In the genomic region with DNA sequence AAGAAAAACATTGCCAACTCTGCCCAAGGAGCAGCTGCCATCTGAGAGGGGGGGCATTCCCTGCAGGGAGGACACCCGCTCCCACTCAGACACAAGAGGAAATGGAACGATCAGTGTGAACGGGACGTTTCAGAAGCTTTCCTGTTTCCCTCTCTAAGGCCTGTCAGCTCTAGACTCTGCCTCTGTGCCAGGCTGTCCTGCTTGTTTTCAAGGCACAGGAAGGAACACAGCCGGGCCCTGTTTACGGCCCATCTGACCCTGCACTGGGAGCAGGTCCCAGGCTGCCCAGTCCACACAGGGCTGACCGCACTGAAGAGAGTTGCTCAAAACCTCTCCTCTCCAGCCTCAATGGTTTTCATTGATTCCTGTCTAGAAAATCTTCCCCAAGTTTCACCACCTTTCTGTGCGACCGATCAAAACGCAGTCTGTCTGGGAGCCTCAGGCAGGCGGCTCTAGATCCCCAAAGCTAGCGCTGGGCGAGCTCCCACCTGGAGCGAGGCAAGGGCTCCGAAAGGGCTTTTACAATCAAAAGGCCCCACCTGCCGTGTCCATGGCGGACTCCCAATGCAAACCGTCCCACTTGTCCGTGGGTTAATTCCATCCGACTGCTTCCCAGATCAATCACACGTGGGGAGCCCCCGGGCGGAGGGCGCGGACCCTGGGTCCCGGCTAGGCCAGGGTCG, we compare ENCODE assay signal across 8 cellular contexts. TPM values are rescaled to one million over a fixed set of nuclear protein-coding genes. Genes with fewer than 3 reads are reported as not detected.
DNase-seq lines count a peak whose midpoint lies in the region; ATAC-seq, FAIRE-seq and TF ChIP-seq lines count a peak whose summit lies in the region.

No MANE protein-coding gene starts in this region.

- FAIRE-seq in GM12878 (lab: Jason Lieb, UNC) (no peak), keratinocyte (lab: Jason Lieb, UNC) (no peak)

- peak; percentile 9 for ATAC-seq in GM12878
- ATAC-seq in stimulated activated memory B cell treated with anti-CD40 and anti-IgM and Interleukin-4, amounts not matched to agents 10 μg/mL and 1 μg/mL and 100 μg/mL, for 72 hours: no peak

- H3K36me3 ChIP-seq in GM12878 (ENCODE audit: control insufficient read depth in 2 of 2, insufficient read depth in 2 of 2, low read length in 1 of 2) (no peaks in the 10 kb centered on the region), keratinocyte (ENCODE audit: control insufficient read depth in 2 of 2, extremely low read depth in 1 of 2, insufficient read depth in 2 of 2, low read length in 2 of 2) (peaks cover 6 to 8% of the 10 kb centered on the region in 2 experiments)

- H3K79me2 ChIP-seq in GM12878 (ENCODE audit: control insufficient read depth, insufficient read depth, low read length) (peaks cover 68% of the 10 kb centered on the region), keratinocyte (ENCODE audit: control insufficient read depth, insufficient read depth, low read length) (peaks cover 62% of the 10 kb centered on the region)

- H2AFZ ChIP-seq in GM12878 (ENCODE audit: control insufficient read depth, low read depth, low read length) (no peak overlapping the region; the same call in 1 of the 2 replicates), keratinocyte (ENCODE audit: control insufficient read depth, low read length) (no peak overlapping the region)

- dilution Hi-C loops in keratinocyte (cut with MboI; ENCODE audit: extremely low pct_ligation_motif_present, low sequenced_read_pairs): no loop called here

- TF ChIP-seq RAD21 in GM12878 (IDR thresholded peaks at IDR 0.05; ENCODE audit: insufficient read depth, low read depth, low read length): no peak

- H3K36me3 Mint-ChIP-seq in stimulated activated memory B cell treated with anti-CD40 and anti-IgM and Interleukin-4, amounts not matched to agents 10 μg/mL and 1 μg/mL and 100 μg/mL, for 72 hours: no peaks in the 10 kb centered on the region

- DNase-seq in AG04450 (ENCODE audit: low read depth, low spot score) (no peak), GM12878 (ENCODE audit: low read depth, low spot score) (no peak), keratinocyte (ENCODE audit: low read depth, low spot score) (no peak), NCI-H2029 (lab: John Stamatoyannopoulos, UW) (no peak), AG08396 (ENCODE audit: low spot score) (no peak), NCI-H1436 (lab: John Stamatoyannopoulos, UW) (no peak)
- peak; percentile 50 for DNase-seq in Jurkat, Clone E6-1 (ENCODE audit: low read depth, low spot score)

- H3K4me3 ChIP-seq in AG04450 (ENCODE audit: low read depth, low read length): peak overlapping the region; percentile 75
- H3K4me3 ChIP-seq in Jurkat, Clone E6-1 (ENCODE audit: low read length): peak overlapping the region; percentile 77
- H3K4me3 ChIP-seq in GM12878: peak overlapping the region; percentile 80
- H3K4me3 ChIP-seq in keratinocyte (ENCODE audit: control insufficient read depth in 2 of 3, extremely low read depth in 1 of 3, insufficient read depth in 2 of 3, low read depth in 1 of 3, low read length in 3 of 3): peak overlapping the region; percentile 75 to 93 (median 78)

- H3K9me3 ChIP-seq in AG04450 (ENCODE audit: control insufficient read depth, insufficient read depth, low read length) (no peaks in the 10 kb centered on the region; the same call in 1 of the 2 replicates), GM12878 (replicated peaks; ENCODE audit: control insufficient read depth, insufficient read depth, low read length) (no peaks in the 10 kb centered on the region), keratinocyte (ENCODE audit: control insufficient read depth, low read depth, low read length) (no peaks in the 10 kb centered on the region)

- H3K4me3 Mint-ChIP-seq in stimulated activated memory B cell treated with anti-CD40 and anti-IgM and Interleukin-4, amounts not matched to agents 10 μg/mL and 1 μg/mL and 100 μg/mL, for 72 hours: peak overlapping the region; percentile 87

- H3K27ac ChIP-seq in AG04450 (ENCODE audit: low read depth, low read length) (peak overlapping the region; percentile 77), GM12878 (ENCODE audit: control insufficient read depth, insufficient read depth) (peak overlapping the region; percentile 75), keratinocyte (ENCODE audit: control insufficient read depth, insufficient read depth, low read length) (peak overlapping the region; percentile 93)

- RAD21 ChIA-PET in GM12878 (lab: Charles Lee; ENCODE audit: unreplicated experiment): interaction anchor here (1.2 to 6.7 kb wide), 6 partner anchors 9 to 102 kb away, joined by 3 to 50 read pairs (median 6); a partner anchor contains a TSS

- peaks cover 49% of the 10 kb centered on the region for H3K4me1 Mint-ChIP-seq in stimulated activated memory B cell treated with anti-CD40 and anti-IgM and Interleukin-4, amounts not matched to agents 10 μg/mL and 1 μg/mL and 100 μg/mL, for 72 hours

- peak overlapping the region; percentile 90 for H3K9ac ChIP-seq in GM12878 (ENCODE audit: control insufficient read depth, insufficient read depth, low read length)
- peak overlapping the region; percentile 95 for H3K9ac ChIP-seq in keratinocyte (ENCODE audit: control insufficient read depth, extremely low read depth, insufficient read depth, low read length)

- intact Hi-C loops in GM12878 (cut with micrococcal nuclease; ENCODE audit: unreplicated experiment): loop anchor here (2.0 kb wide), 3 partner anchors 19 to 47 kb away; a partner anchor contains a TSS

- H3K9me1 ChIP-seq in keratinocyte (ENCODE audit: control insufficient read depth, extremely low read depth, insufficient read depth, low read length): no peaks in the 10 kb centered on the region

- BruUV-seq in GM12878 (replicated peaks; lab: Mats Ljungman, UMichigan): no TSS peak

- SMC1A ChIA-PET in GM12878 (lab: Charles Lee; ENCODE audit: uncharacterized antibody, unreplicated experiment): interaction anchor here (1.0 to 2.1 kb wide), 8 partner anchors 13 to 422 kb away, joined by 3 to 7 read pairs (median 4); no protein-coding TSS in a partner anchor

- TF ChIP-seq EP300 in GM12878 (IDR thresholded peaks at IDR 0.05; ENCODE audit: borderline replicate concordance in 1 of 2, control insufficient read depth in 1 of 2, low read depth in 2 of 2, low read length in 2 of 2): no peak

- H3K27me3 ChIP-seq in AG04450 (ENCODE audit: control insufficient read depth, insufficient read depth, low read length) (no peaks in the 10 kb centered on the region), GM12878 (replicated peaks in 1 of 2; ENCODE audit: control insufficient read depth in 2 of 2, insufficient read depth in 2 of 2, low read length in 1 of 2) (no peaks in the 10 kb centered on the region), keratinocyte (ENCODE audit: control insufficient read depth, extremely low read depth, insufficient read depth, low read length) (no peaks in the 10 kb centered on the region)

- H4K20me1 ChIP-seq in GM12878 (ENCODE audit: control insufficient read depth, insufficient read depth) (no peaks in the 10 kb centered on the region; the same call in 1 of the 2 replicates), keratinocyte (ENCODE audit: control insufficient read depth, extremely low read depth, insufficient read depth, low read length) (peaks cover 33% of the 10 kb centered on the region)

- WGBS in GM12878 (ENCODE audit: insufficient coverage, insufficient replicate concordance, low lambda C conversion rate, missing lambda C conversion rate): 1% methylated on average over 27 of the region's 27 CpGs

- H3K4me2 ChIP-seq in GM12878 (ENCODE audit: control insufficient read depth, insufficient read depth) (peak overlapping the region; percentile 99), keratinocyte (ENCODE audit: control insufficient read depth, extremely low read depth, insufficient read depth, low read depth, low read length) (peak overlapping the region; percentile 100)

- TF ChIP-seq CTCF in AG04450 (IDR thresholded peaks at IDR 0.05; ENCODE audit: low read depth, low read length) (no peak), GM12878 (IDR thresholded peaks at IDR 0.05 in 2 of 3, conservative IDR thresholded peaks at IDR 0.05 in 1 of 3; ENCODE audit: control insufficient read depth in 2 of 3, extremely low read depth in 1 of 3, insufficient read depth in 1 of 3, low read depth in 3 of 3, low read length in 3 of 3) (no peak), keratinocyte (optimal IDR thresholded peaks at IDR 0.05 in 1 of 3, IDR thresholded peaks at IDR 0.05 in 1 of 3, conservative IDR thresholded peaks at IDR 0.05 in 1 of 3; ENCODE audit: extremely low read depth in 1 of 3, insufficient read depth in 2 of 3, low read length in 3 of 3) (no peak)

- in situ Hi-C loops in GM12878 (cut with MboI): loop anchor here (10.0 kb wide), 1 partner anchor 329 kb away; a partner anchor contains a TSS

- no peak for TF ChIP-seq POLR2A in GM12878 (IDR thresholded peaks at IDR 0.05; ENCODE audit: low read depth, low read length)

- peak overlapping the region; percentile 75 for H3K27ac Mint-ChIP-seq in stimulated activated memory B cell treated with anti-CD40 and anti-IgM and Interleukin-4, amounts not matched to agents 10 μg/mL and 1 μg/mL and 100 μg/mL, for 72 hours

- H3K4me1 ChIP-seq in GM12878 (ENCODE audit: control insufficient read depth, insufficient read depth, low read length) (peaks cover 28% of the 10 kb centered on the region), keratinocyte (ENCODE audit: control insufficient read depth, extremely low read depth, insufficient read depth, low read length) (peaks cover 35% of the 10 kb centered on the region)

- CTCF ChIA-PET in AG04450 (lab: Charles Lee): interaction anchor here (0.5 to 2.6 kb wide), 9 partner anchors 10 to 410 kb away, joined by 3 to 19 read pairs (median 4); no protein-coding TSS in a partner anchor
- CTCF ChIA-PET in GM12878 (lab: Yijun Ruan, JAX): interaction anchor here (0.6 to 2.5 kb wide), 8 partner anchors 11 to 721 kb away, joined by 3 to 24 read pairs (median 3); a partner anchor contains a TSS

- POLR2A ChIA-PET in AG04450 (lab: Yijun Ruan, JAX): interaction anchor here (0.6 to 3.6 kb wide), 7 partner anchors 10 to 47 kb away, joined by 3 to 35 read pairs (median 5); no protein-coding TSS in a partner anchor
- POLR2A ChIA-PET in GM12878 (lab: Charles Lee): interaction anchor here (0.7 to 4.0 kb wide), 7 partner anchors 10 to 195 kb away, joined by 3 to 30 read pairs (median 3); a partner anchor contains a TSS

- H3K9me3 Mint-ChIP-seq in stimulated activated memory B cell treated with anti-CD40 and anti-IgM and Interleukin-4, amounts not matched to agents 10 μg/mL and 1 μg/mL and 100 μg/mL, for 72 hours: no peaks in the 10 kb centered on the region

- no peaks in the 10 kb centered on the region for H3K27me3 Mint-ChIP-seq in stimulated activated memory B cell treated with anti-CD40 and anti-IgM and Interleukin-4, amounts not matched to agents 10 μg/mL and 1 μg/mL and 100 μg/mL, for 72 hours

RNA-seq across cellular contexts. Expression of a gene that starts 1.5 kb away (rescaled TPM):
- polyA plus RNA-seq in AG04450 (2011; rRNA removed): 47.0 and 72.7 TPM in 2 replicates
- polyA minus RNA-seq in AG04450 (2011; rRNA and poly(A)+ RNA removed): 62.8 and 92.2 TPM in 2 replicates
- polyA plus RNA-seq in Jurkat, Clone E6-1 (2012; ENCODE audit: insufficient read depth, insufficient read length): 194 TPM
- 218 and 234 TPM in 2 replicates for total RNA-seq in GM12878 (2013; cell fraction: nucleolus; rRNA removed)
- total RNA-seq in GM12878 (2014; rRNA removed): 96.3 and 106 TPM in 2 replicates
- total RNA-seq in GM12878 (2014; rRNA removed; fragmentation: Illumina TruSeq; extraction: Trizol): 21.8 and 30.6 TPM in 2 replicates
- 146 and 169 TPM in 2 replicates for total RNA-seq in GM12878 (2021)
- polyA plus RNA-seq in GM12878 (2011; ENCODE audit: low read depth): 55.6 TPM
- 15.2 and 28.0 TPM in 2 replicates for polyA plus RNA-seq in GM12878 (2011; rRNA removed)
- 47.6 and 77.5 TPM in 2 replicates for polyA plus RNA-seq in GM12878 (2011; cell fraction: cytosol; rRNA removed)
- polyA plus RNA-seq in GM12878 (2011; cell fraction: nucleus; rRNA removed): 493 and 679 TPM in 2 replicates
- polyA plus RNA-seq in GM12878 (2012): 77.9 and 106 TPM in 2 replicates
- polyA plus RNA-seq in GM12878 (2014; fragmentation: Illumina TruSeq; extraction: Trizol): 17.0 and 39.9 TPM in 2 replicates
- 1 to 10 TPM; 1.3 to 7.2 TPM for polyA plus RNA-seq in GM12878 (2014; fragmentation: Nextera tagmentation; extraction: Ambion mirVana)
- 116 and 167 TPM in 2 replicates for polyA plus RNA-seq in GM12878 (2014; rRNA removed)
- 10 to 100 TPM; 31.1 to 35.6 TPM for polyA plus RNA-seq in GM12878 (2016; fragmentation: Nextera tagmentation; extraction: Ambion mirVana)
- polyA minus RNA-seq in GM12878 (2011; rRNA and poly(A)+ RNA removed): 39.4 and 60.9 TPM in 2 replicates
- 27.0 and 30.1 TPM in 2 replicates for polyA minus RNA-seq in GM12878 (2011; cell fraction: cytosol; rRNA and poly(A)+ RNA removed)
- polyA minus RNA-seq in GM12878 (2011; cell fraction: nucleus; rRNA and poly(A)+ RNA removed): 81.4 and 144 TPM in 2 replicates
- 62.8 to 136 TPM (median 120 TPM) in 3 replicates for polyA plus RNA-seq in keratinocyte
- 56.5 TPM for polyA plus RNA-seq in keratinocyte (2011; ENCODE audit: low read depth)
- 29.9 and 72.0 TPM in 2 replicates for polyA plus RNA-seq in keratinocyte (2011; cell fraction: cytosol; rRNA removed)
- 489 and 583 TPM in 2 replicates for polyA plus RNA-seq in keratinocyte (2011; cell fraction: nucleus; rRNA removed)
- 161 and 179 TPM in 2 replicates for polyA plus RNA-seq in keratinocyte (2012; ENCODE audit: low replicate concordance)
- 202 to 895 TPM (median 206 TPM) in 3 replicates for polyA minus RNA-seq in keratinocyte
- polyA minus RNA-seq in keratinocyte (2011; cell fraction: cytosol; rRNA and poly(A)+ RNA removed): 161 TPM
- 459 and 543 TPM in 2 replicates for polyA minus RNA-seq in keratinocyte (2011; cell fraction: nucleus; rRNA and poly(A)+ RNA removed)

RNA-seq across cellular contexts. Expression of a gene that starts 20.1 kb away (rescaled TPM):
- polyA plus RNA-seq in AG04450 (2011; rRNA removed) (1.2 and 2.4 TPM in 2 replicates), GM12878 (2011; rRNA removed) (3.3 and 9.0 TPM in 2 replicates), GM12878 (2014; fragmentation: Illumina TruSeq; extraction: Trizol) (1.3 and 4.3 TPM in 2 replicates), GM12878 (2014; fragmentation: Nextera tagmentation; extraction: Ambion mirVana) (1 to 10 TPM in 1 of 2 experiments, under 1 TPM in 1; 0.50 to 1.9 TPM), GM12878 (2014; rRNA removed) (37.7 and 58.6 TPM in 2 replicates), GM12878 (2016; fragmentation: Nextera tagmentation; extraction: Ambion mirVana) (10 to 100 TPM in 1 of 2 experiments, 1 to 10 TPM in 1; 5.7 to 41.3 TPM), keratinocyte (1.0 to 4.9 TPM (median 2.0 TPM) in 3 replicates)
- 2.0 TPM in 2 replicates for polyA minus RNA-seq in AG04450 (2011; rRNA and poly(A)+ RNA removed)
- 93.9 TPM for polyA plus RNA-seq in Jurkat, Clone E6-1 (2012; ENCODE audit: insufficient read depth, insufficient read length)
- total RNA-seq in GM12878 (2013; cell fraction: nucleolus; rRNA removed): 10.9 and 14.9 TPM in 2 replicates
- total RNA-seq in GM12878 (2014; rRNA removed) (40.4 and 59.3 TPM in 2 replicates), GM12878 (2014; rRNA removed; fragmentation: Illumina TruSeq; extraction: Trizol) (6.5 and 8.5 TPM in 2 replicates), GM12878 (2021) (87.6 and 90.0 TPM in 2 replicates)
- polyA plus RNA-seq in GM12878 (2011; ENCODE audit: low read depth): 8.4 TPM
- 24.4 and 33.2 TPM in 2 replicates for polyA plus RNA-seq in GM12878 (2011; cell fraction: cytosol; rRNA removed)
- 26.7 and 44.2 TPM in 2 replicates for polyA plus RNA-seq in GM12878 (2011; cell fraction: nucleus; rRNA removed)
- 39.9 and 49.2 TPM in 2 replicates for polyA plus RNA-seq in GM12878 (2012)
- 8.9 and 34.4 TPM in 2 replicates for polyA minus RNA-seq in GM12878 (2011; rRNA and poly(A)+ RNA removed)
- 37.6 and 54.5 TPM in 2 replicates for polyA minus RNA-seq in GM12878 (2011; cell fraction: cytosol; rRNA and poly(A)+ RNA removed)
- 8.5 and 22.1 TPM in 2 replicates for polyA minus RNA-seq in GM12878 (2011; cell fraction: nucleus; rRNA and poly(A)+ RNA removed)
- polyA plus RNA-seq in keratinocyte (2011; ENCODE audit: low read depth): 0.10 TPM
- polyA plus RNA-seq in keratinocyte (2011; cell fraction: cytosol; rRNA removed): 0.94 and 4.1 TPM in 2 replicates
- 0.60 and 1.0 TPM in 2 replicates for polyA plus RNA-seq in keratinocyte (2011; cell fraction: nucleus; rRNA removed)
- polyA plus RNA-seq in keratinocyte (2012; ENCODE audit: low replicate concordance): 0.55 and 7.5 TPM in 2 replicates
- 0.30 to 9.4 TPM (median 4.0 TPM) in 3 replicates for polyA minus RNA-seq in keratinocyte
- 5.9 TPM for polyA minus RNA-seq in keratinocyte (2011; cell fraction: cytosol; rRNA and poly(A)+ RNA removed)
- 1.2 and 2.5 TPM in 2 replicates for polyA minus RNA-seq in keratinocyte (2011; cell fraction: nucleus; rRNA and poly(A)+ RNA removed)

RNA-seq across cellular contexts. Expression of a gene that starts 28.2 kb away (rescaled TPM):
- polyA plus RNA-seq in AG04450 (2011; rRNA removed) (66.8 and 107 TPM in 2 replicates), GM12878 (2011; rRNA removed) (39.6 and 95.7 TPM in 2 replicates), GM12878 (2014; fragmentation: Illumina TruSeq; extraction: Trizol) (8.6 and 46.2 TPM in 2 replicates), GM12878 (2014; fragmentation: Nextera tagmentation; extraction: Ambion mirVana) (100 to 1,000 TPM in 1 of 2 experiments, 10 to 100 TPM in 1; 30.6 to 100 TPM), GM12878 (2014; rRNA removed) (278 and 338 TPM in 2 replicates), GM12878 (2016; fragmentation: Nextera tagmentation; extraction: Ambion mirVana) (100 to 1,000 TPM; 446 to 495 TPM), keratinocyte (91.4 to 177 TPM (median 106 TPM) in 3 replicates)
- 23.2 and 28.7 TPM in 2 replicates for polyA minus RNA-seq in AG04450 (2011; rRNA and poly(A)+ RNA removed)
- 328 TPM for polyA plus RNA-seq in Jurkat, Clone E6-1 (2012; ENCODE audit: insufficient read depth, insufficient read length)
- 39.3 and 42.6 TPM in 2 replicates for total RNA-seq in GM12878 (2013; cell fraction: nucleolus; rRNA removed)
- total RNA-seq in GM12878 (2014; rRNA removed) (308 and 348 TPM in 2 replicates), GM12878 (2014; rRNA removed; fragmentation: Illumina TruSeq; extraction: Trizol) (106 and 113 TPM in 2 replicates), GM12878 (2021) (219 and 234 TPM in 2 replicates)
- polyA plus RNA-seq in GM12878 (2011; ENCODE audit: low read depth): 71.1 TPM
- 75.8 and 141 TPM in 2 replicates for polyA plus RNA-seq in GM12878 (2011; cell fraction: cytosol; rRNA removed)
- 107 and 109 TPM in 2 replicates for polyA plus RNA-seq in GM12878 (2011; cell fraction: nucleus; rRNA removed)
- 148 and 153 TPM in 2 replicates for polyA plus RNA-seq in GM12878 (2012)
- 11.7 and 28.6 TPM in 2 replicates for polyA minus RNA-seq in GM12878 (2011; rRNA and poly(A)+ RNA removed)
- 42.0 and 50.9 TPM in 2 replicates for polyA minus RNA-seq in GM12878 (2011; cell fraction: cytosol; rRNA and poly(A)+ RNA removed)
- 22.0 and 30.6 TPM in 2 replicates for polyA minus RNA-seq in GM12878 (2011; cell fraction: nucleus; rRNA and poly(A)+ RNA removed)
- 25.2 TPM for polyA plus RNA-seq in keratinocyte (2011; ENCODE audit: low read depth)
- polyA plus RNA-seq in keratinocyte (2011; cell fraction: cytosol; rRNA removed): 51.1 and 112 TPM in 2 replicates
- 49.9 and 72.8 TPM in 2 replicates for polyA plus RNA-seq in keratinocyte (2011; cell fraction: nucleus; rRNA removed)
- polyA plus RNA-seq in keratinocyte (2012; ENCODE audit: low replicate concordance): 135 and 217 TPM in 2 replicates
- polyA minus RNA-seq in keratinocyte: 26.0 to 61.0 TPM (median 48.4 TPM) in 3 replicates
- polyA minus RNA-seq in keratinocyte (2011; cell fraction: cytosol; rRNA and poly(A)+ RNA removed): 182 TPM
- 29.3 and 31.1 TPM in 2 replicates for polyA minus RNA-seq in keratinocyte (2011; cell fraction: nucleus; rRNA and poly(A)+ RNA removed)
